ENCODE assay signal across 16 cellular contexts in the genomic region with DNA sequence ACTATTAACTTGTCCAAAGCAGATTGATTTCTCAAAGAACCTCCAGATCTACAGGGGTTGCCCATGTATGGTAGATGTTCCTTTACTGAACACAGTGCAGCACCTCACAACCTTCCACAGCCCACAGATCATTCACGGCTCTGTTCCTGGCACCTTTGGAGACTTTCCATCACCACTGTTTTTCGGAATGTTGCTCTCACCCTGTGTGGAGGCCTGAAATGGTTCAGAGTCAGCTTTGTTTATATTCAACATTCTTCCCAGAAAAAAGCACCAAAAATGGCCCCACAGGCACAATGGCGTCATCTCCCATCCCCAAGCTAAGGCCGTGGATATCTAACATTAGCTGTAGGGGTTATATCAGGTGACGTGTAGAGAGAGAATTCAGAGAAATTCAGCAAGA.
DNase-seq lines count a peak whose midpoint lies in the region; ATAC-seq and TF ChIP-seq lines count a peak whose summit lies in the region.
"Had no signal": no experiment of that assay in that cellular context is flagged by ENCODE, and none has a peak within 500 bp of the region (broad histone marks: within the 10 kb centered on the region; RNA-seq: fewer than 3 reads in every experiment).

No MANE protein-coding gene starts in this region.

- no peak overlapping the region for H3K4me3 ChIP-seq in stomach smooth muscle (ENCODE audit: low read length in 2 of 2)
- no peak overlapping the region for H3K4me3 ChIP-seq in WERI-Rb-1 (ENCODE audit: low read depth, low read length)
- H3K4me3 ChIP-seq in endodermal cell (ENCODE audit: low read length): no peak overlapping the region
- H3K4me3 ChIP-seq: A549 had no signal

- H3K4me1 ChIP-seq in stomach smooth muscle (ENCODE audit: control insufficient read depth, insufficient read depth, low read length): peaks cover 53% of the 10 kb centered on the region
- H3K4me1 ChIP-seq in endodermal cell (ENCODE audit: control insufficient read depth, insufficient read depth, low read length): no peaks in the 10 kb centered on the region
- peaks cover under 1% of the 10 kb centered on the region for H3K4me1 ChIP-seq in foreskin keratinocyte
- H3K4me1 ChIP-seq: A549 had no signal

- H3K36me3 Mint-ChIP-seq in endothelial cell (ENCODE audit: low read depth, unreplicated experiment): peaks cover 17% of the 10 kb centered on the region
- H3K36me3 Mint-ChIP-seq in endodermal cell (ENCODE audit: low read depth): peaks cover 48% of the 10 kb centered on the region

- no peak for ATAC-seq in foreskin keratinocyte
- ATAC-seq: A549, HCT116 had no signal

- H3K27ac Mint-ChIP-seq in endothelial cell (ENCODE audit: unreplicated experiment) (no peak overlapping the region), endodermal cell (no peak overlapping the region)
- H3K27ac Mint-ChIP-seq: CD4-positive, alpha-beta T cell had no signal

- H3K9me3 ChIP-seq in stomach smooth muscle (ENCODE audit: control insufficient read depth in 2 of 2, low read length in 2 of 2) (no peaks in the 10 kb centered on the region), WERI-Rb-1 (ENCODE audit: severe bottlenecking) (no peaks in the 10 kb centered on the region), endodermal cell (ENCODE audit: control insufficient read depth, low read length) (no peaks in the 10 kb centered on the region)
- H3K9me3 ChIP-seq: A549 had no signal

- WGBS in endodermal cell (ENCODE audit: insufficient coverage in 1 of 2, insufficient read length in 1 of 2), 2 experiments: 95 to 100% methylated on average over 4 to 5 of the region's 5 CpGs

- H3K27me3 Mint-ChIP-seq in endothelial cell (ENCODE audit: unreplicated experiment) (peaks cover 6% of the 10 kb centered on the region), endodermal cell (ENCODE audit: insufficient read depth) (no peaks in the 10 kb centered on the region)
- H3K27me3 Mint-ChIP-seq: CD4-positive, alpha-beta T cell had no signal

- peak overlapping the region; percentile 30 to 57 for H3K9ac ChIP-seq in stomach smooth muscle (ENCODE audit: low read length in 2 of 2)
- H3K9ac ChIP-seq in endodermal cell (ENCODE audit: extremely low read depth, low read length, poor library complexity, severe bottlenecking): no peak overlapping the region

- TF ChIP-seq CTCF in endothelial cell (IDR thresholded peaks at IDR 0.05; ENCODE audit: unreplicated experiment) (no peak), WERI-Rb-1 (IDR thresholded peaks at IDR 0.05; ENCODE audit: low read depth, low read length) (no peak), endodermal cell (conservative IDR thresholded peaks at IDR 0.05) (no peak), foreskin keratinocyte (conservative IDR thresholded peaks at IDR 0.05) (no peak)

- H3K4me1 Mint-ChIP-seq in endothelial cell (ENCODE audit: unreplicated experiment): no peaks in the 10 kb centered on the region
- peaks cover 3% of the 10 kb centered on the region for H3K4me1 Mint-ChIP-seq in endodermal cell

- H3K4me3 Mint-ChIP-seq in endothelial cell (ENCODE audit: unreplicated experiment) (peak overlapping the region; percentile 2), endodermal cell (no peak overlapping the region)
- H3K4me3 Mint-ChIP-seq: CD4-positive, alpha-beta T cell had no signal

- H3K27ac ChIP-seq in stomach smooth muscle (ENCODE audit: low read length): peak overlapping the region; percentile 97
- H3K27ac ChIP-seq in WERI-Rb-1: no peak overlapping the region
- H3K27ac ChIP-seq in endodermal cell (ENCODE audit: low read depth, low read length): no peak overlapping the region
- no peak overlapping the region for H3K27ac ChIP-seq in foreskin keratinocyte
- H3K27ac ChIP-seq: A549 had no signal

- peaks cover 27 to 39% of the 10 kb centered on the region in 2 donors for H3K36me3 ChIP-seq in stomach smooth muscle (ENCODE audit: control insufficient read depth in 2 of 2, insufficient read depth in 2 of 2, low read length in 2 of 2)
- peaks cover 32% of the 10 kb centered on the region for H3K36me3 ChIP-seq in WERI-Rb-1
- peaks cover 38% of the 10 kb centered on the region for H3K36me3 ChIP-seq in endodermal cell (ENCODE audit: control insufficient read depth, insufficient read depth, low read length)

- peak; percentile 64 for DNase-seq in EL
- DNase-seq in endothelial cell (ENCODE audit: low spot score): no peak
- DNase-seq in mucosa of gallbladder (ENCODE audit: low spot score): peak; percentile 30
- DNase-seq in WERI-Rb-1: no peak
- no peak for DNase-seq in endodermal cell
- no peak for DNase-seq in foreskin keratinocyte
- DNase-seq in NAMALWA (ENCODE audit: low spot score): no peak
- DNase-seq: CD4-positive, alpha-beta T cell; KBM-7; NCI-H1048; NCI-H2107; NCI-H226; NCI-H526 treated with DMSO at 0.1 percent for 48 hours had no signal

- H3K27me3 ChIP-seq in stomach smooth muscle (ENCODE audit: control insufficient read depth in 1 of 2, insufficient read depth in 2 of 2, low read length in 2 of 2) (no peaks in the 10 kb centered on the region), WERI-Rb-1 (ENCODE audit: insufficient read depth, low read depth, severe bottlenecking) (no peaks in the 10 kb centered on the region), endodermal cell (ENCODE audit: control insufficient read depth, insufficient read depth, low read length, poor library complexity, severe bottlenecking) (no peaks in the 10 kb centered on the region), foreskin keratinocyte (no peaks in the 10 kb centered on the region)

- H3K9me3 Mint-ChIP-seq in endothelial cell (ENCODE audit: unreplicated experiment) (no peaks in the 10 kb centered on the region), endodermal cell (no peaks in the 10 kb centered on the region)
- H3K9me3 Mint-ChIP-seq: CD4-positive, alpha-beta T cell had no signal

Comparison
In these comparisons a context has a peak if more than half of its experiments do, and no peak if none do; other contexts are left out.
1. DNase-seq: peak in EL (single experiment) and mucosa of gallbladder (single experiment); none in endothelial cell (single experiment), WERI-Rb-1 (single experiment), endodermal cell (single experiment), foreskin keratinocyte (0 of 2) and NAMALWA (single experiment).